Comparison of ENCODE assay signal across 23 cellular contexts in the genomic region with DNA sequence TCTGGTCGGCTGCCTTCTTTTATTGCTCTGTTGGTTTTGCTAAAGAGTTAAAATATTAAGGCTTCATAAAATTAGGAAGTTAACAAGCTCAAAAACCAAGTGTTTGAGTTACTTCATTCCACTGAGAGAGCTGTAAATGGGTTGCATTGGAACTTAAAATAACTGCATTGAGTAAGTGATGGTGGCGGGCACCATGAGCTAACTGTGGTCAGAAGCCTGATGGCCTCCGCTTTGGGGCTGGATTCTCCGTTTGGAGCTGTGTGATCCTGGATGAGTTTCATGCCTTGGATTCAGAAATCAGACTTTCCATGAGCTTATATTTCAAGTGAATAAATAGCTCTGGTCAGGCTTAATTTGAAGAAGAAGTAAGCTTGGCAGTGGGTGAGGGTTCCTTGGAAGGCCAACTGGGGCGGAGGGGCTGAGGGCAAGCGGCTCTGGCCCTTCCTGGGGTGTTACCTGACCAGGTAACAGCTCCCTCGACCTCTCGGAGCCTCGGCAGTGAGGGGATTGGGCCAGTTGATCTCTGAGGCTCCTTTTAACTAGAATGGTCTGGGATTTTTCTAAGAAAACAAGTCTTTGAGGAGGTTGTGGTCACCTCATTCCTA. TPM values are rescaled to one million over a fixed set of nuclear protein-coding genes. Genes with fewer than 3 reads are reported as not detected.
DNase-seq lines count a peak whose midpoint lies in the region; ATAC-seq and TF ChIP-seq lines count a peak whose summit lies in the region.
"Had no signal": no experiment of that assay in that cellular context is flagged by ENCODE, and none has a peak within 500 bp of the region (broad histone marks: within the 10 kb centered on the region; RNA-seq: fewer than 3 reads in every experiment).

No MANE protein-coding gene starts in this region.

- H3K9ac ChIP-seq in skeletal muscle satellite cell (ENCODE audit: low read depth, low read length): no peak overlapping the region

- peaks cover 63% of the 10 kb centered on the region for H3K4me1 ChIP-seq in skeletal muscle satellite cell (ENCODE audit: control insufficient read depth, insufficient read depth, low read length)
- peaks cover 1 to 15% of the 10 kb centered on the region in 2 donors for H3K4me1 ChIP-seq in aorta (ENCODE audit: control insufficient read depth in 1 of 2, insufficient read depth in 2 of 2, low read length in 2 of 2)
- H3K4me1 ChIP-seq: BE2C had no signal

- TF ChIP-seq CTCF in dorsolateral prefrontal cortex (IDR thresholded peaks at IDR 0.05 in 54 of 56, conservative IDR thresholded peaks at IDR 0.05 in 2 of 56; ENCODE audit: low read depth in 1 of 56, partially characterized antibody in 56 of 56): no peak

- peak overlapping the region in 50 of 59 donors; percentile 0 to 95 (median 84) for H3K27ac ChIP-seq in dorsolateral prefrontal cortex
- H3K27ac ChIP-seq in aorta (ENCODE audit: low read depth in 1 of 2, low read length in 2 of 2): no peak overlapping the region
- H3K27ac ChIP-seq: SJCRH30 had no signal

- ATAC-seq in aorta (ENCODE audit: low FRiP score): no peak

- intact Hi-C loops in dorsolateral prefrontal cortex (cut with DNase I): loop anchor here (5.0 to 10.0 kb wide), 2 partner anchors 95 to 98 kb away; partner anchors contain the start of gene DMBT1 (in 2 of the 2)
- intact Hi-C loops in aorta (cut with DNase I): no loop called here

- DNase-seq in Ammon's horn (ENCODE audit: low spot score): peak; percentile 24
- DNase-seq in NOMO-1 (lab: John Stamatoyannopoulos, UW; ENCODE audit: unreplicated experiment in 2 of 2): peak; percentile 29 to 62
- DNase-seq in dorsolateral prefrontal cortex: no peak
- no peak for DNase-seq in aorta
- no peak for DNase-seq in activated CD4-positive, alpha-beta T cell treated with anti-CD3 and anti-CD28 coated beads, Interleukin-2, amount 50 U/mL, for 1 hour
- DNase-seq in T1000 (lab: John Stamatoyannopoulos, UW): no peak
- DNase-seq: ACHN; BE2C; CD8-positive, alpha-beta memory T cell; DND-41; GDM1; HCEC 1CT; NCI-H1092; NCI-H1694 treated with DMSO at 0.1 percent for 48 hours; NCI-H2171; NCI-H510A; NCI-H82; SJCRH30 had no signal

- H3K4me3 ChIP-seq in dorsolateral prefrontal cortex: peak overlapping the region in 19 of 59 donors; percentile 1 to 94 (median 82)
- H3K4me3 ChIP-seq in skeletal muscle satellite cell (ENCODE audit: low read length): no peak overlapping the region
- no peak overlapping the region for H3K4me3 ChIP-seq in aorta (ENCODE audit: low read length in 2 of 2)
- H3K4me3 ChIP-seq: SJCRH30 had no signal

- 78% methylated on average over 9 of the region's 9 CpGs for WGBS in aorta, 2 donors

- peak overlapping the region; percentile 4 for H3K4me2 ChIP-seq in skeletal muscle satellite cell (ENCODE audit: low read length)

- no peaks in the 10 kb centered on the region for H3K9me3 ChIP-seq in skeletal muscle satellite cell (replicated peaks; ENCODE audit: low read length)
- no peaks in the 10 kb centered on the region for H3K9me3 ChIP-seq in aorta (ENCODE audit: control insufficient read depth, low read length)
- H3K9me3 ChIP-seq: BE2C, SJCRH30 had no signal

- H3K27me3 ChIP-seq in dorsolateral prefrontal cortex (no peaks in the 10 kb centered on the region), skeletal muscle satellite cell (ENCODE audit: control insufficient read depth, insufficient read depth, low read length) (no peaks in the 10 kb centered on the region), aorta (ENCODE audit: control insufficient read depth in 1 of 2, insufficient read depth in 2 of 2, low read length in 1 of 2) (no peaks in the 10 kb centered on the region)

- peaks cover 41% of the 10 kb centered on the region for H3K36me3 ChIP-seq in skeletal muscle satellite cell (ENCODE audit: insufficient read depth, low read length)
- H3K36me3 ChIP-seq in aorta (ENCODE audit: control insufficient read depth in 1 of 2, insufficient read depth in 2 of 2, low read length in 1 of 2): no peaks in the 10 kb centered on the region
- H3K36me3 ChIP-seq: BE2C, SJCRH30 had no signal

RNA-seq across cellular contexts. Expression of gene HTRA1, which starts 5.6 kb away (rescaled TPM):
- 100 to 1,000 TPM; 154 to 492 (median 263) TPM for total RNA-seq in dorsolateral prefrontal cortex
- 186 and 200 TPM in 2 replicates for total RNA-seq in skeletal muscle satellite cell (2012; rRNA removed)
- 100 to 1,000 TPM; 261 to 386 TPM for total RNA-seq in aorta
- 100 to 1,000 TPM; 324 to 465 TPM for polyA plus RNA-seq in aorta
- total RNA-seq: OCI-LY7 had no signal
- polyA plus RNA-seq: IgD-negative memory B cell had no signal

RNA-seq across cellular contexts. Expression of gene ARMS2, which starts 12.5 kb away (rescaled TPM):
- total RNA-seq in dorsolateral prefrontal cortex (1 to 10 TPM in 1 of 120 experiments, under 1 TPM in 8, not detected in 111; 0.63 to 2.1 (median 0.83) TPM), aorta (not detected)
- total RNA-seq in skeletal muscle satellite cell (2012; rRNA removed): not detected in 2 replicates
- polyA plus RNA-seq in aorta: not detected
- total RNA-seq: CD8-positive, alpha-beta memory T cell; HT1080; OCI-LY7; RPMI7951; SJCRH30 had no signal
- polyA plus RNA-seq: CD8-positive, alpha-beta memory T cell; IgD-negative memory B cell had no signal

Comparison
In these comparisons a context has a peak if more than half of its experiments do, and no peak if none do; other contexts are left out.
1. DNase-seq: peak in Ammon's horn (single experiment) and NOMO-1 (2 of 2); none in dorsolateral prefrontal cortex (0 of 10), aorta (0 of 2), activated CD4-positive, alpha-beta T cell treated with anti-CD3 and anti-CD28 coated beads, Interleukin-2, amount 50 U/mL, for 1 hour (single experiment) and T1000 (single experiment).
2. H3K27ac ChIP-seq: peak in dorsolateral prefrontal cortex (50 of 59); none in aorta (0 of 2).
3. intact Hi-C loops: an anchor here in dorsolateral prefrontal cortex (5.0 to 10.0 kb wide); none called in aorta.